1 cellular context compared by ENCODE assay signal in the genomic region with DNA sequence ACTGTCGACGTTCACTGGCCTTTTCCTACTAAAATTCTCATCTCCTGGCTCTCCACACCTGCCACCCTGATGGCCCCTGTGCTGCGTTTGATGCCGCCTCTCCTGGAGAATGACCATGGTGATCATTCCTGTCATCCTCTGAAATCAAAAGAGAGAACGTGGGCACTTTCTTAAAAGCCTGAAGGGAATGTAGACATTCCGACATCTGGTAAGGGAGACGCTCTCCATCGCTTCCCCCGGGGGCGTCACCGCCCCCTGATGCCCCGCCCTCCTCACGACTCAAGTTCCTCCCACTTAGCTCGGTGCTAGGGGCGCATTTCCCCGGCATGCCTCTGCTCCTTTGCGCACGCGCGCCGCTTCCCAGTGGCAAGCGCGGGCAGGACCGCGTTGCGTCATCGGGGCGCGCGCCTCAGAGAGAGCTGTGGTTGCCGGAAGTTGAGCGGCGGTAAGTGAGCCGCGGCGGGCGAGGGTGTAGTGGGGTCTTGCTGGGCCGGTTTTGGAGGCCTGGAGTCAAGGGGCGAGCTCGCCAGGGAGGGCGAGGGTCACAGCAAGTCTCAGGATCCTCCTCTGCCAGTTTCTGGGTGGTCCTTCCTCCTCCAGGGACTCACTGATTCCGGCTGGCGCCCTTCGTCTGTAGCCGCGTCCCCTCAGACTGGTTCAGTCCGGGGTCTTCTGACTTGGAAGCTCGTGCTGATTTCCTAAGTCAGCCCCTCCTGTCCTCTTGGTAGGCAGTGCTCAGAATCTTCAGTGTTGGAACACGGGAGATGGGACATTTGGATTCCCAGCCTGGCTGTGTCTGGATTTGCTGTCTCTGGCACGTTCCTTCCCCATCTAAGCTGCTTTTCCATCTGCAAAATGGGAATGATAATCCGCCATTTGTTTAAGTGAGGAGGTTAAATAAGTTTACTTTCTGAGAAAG.
A peak's percentile ranks its signal among the peaks of the same experiment; 100 is the strongest.
TF ChIP-seq lines count a peak whose summit lies in the region.

A gene with protein sequence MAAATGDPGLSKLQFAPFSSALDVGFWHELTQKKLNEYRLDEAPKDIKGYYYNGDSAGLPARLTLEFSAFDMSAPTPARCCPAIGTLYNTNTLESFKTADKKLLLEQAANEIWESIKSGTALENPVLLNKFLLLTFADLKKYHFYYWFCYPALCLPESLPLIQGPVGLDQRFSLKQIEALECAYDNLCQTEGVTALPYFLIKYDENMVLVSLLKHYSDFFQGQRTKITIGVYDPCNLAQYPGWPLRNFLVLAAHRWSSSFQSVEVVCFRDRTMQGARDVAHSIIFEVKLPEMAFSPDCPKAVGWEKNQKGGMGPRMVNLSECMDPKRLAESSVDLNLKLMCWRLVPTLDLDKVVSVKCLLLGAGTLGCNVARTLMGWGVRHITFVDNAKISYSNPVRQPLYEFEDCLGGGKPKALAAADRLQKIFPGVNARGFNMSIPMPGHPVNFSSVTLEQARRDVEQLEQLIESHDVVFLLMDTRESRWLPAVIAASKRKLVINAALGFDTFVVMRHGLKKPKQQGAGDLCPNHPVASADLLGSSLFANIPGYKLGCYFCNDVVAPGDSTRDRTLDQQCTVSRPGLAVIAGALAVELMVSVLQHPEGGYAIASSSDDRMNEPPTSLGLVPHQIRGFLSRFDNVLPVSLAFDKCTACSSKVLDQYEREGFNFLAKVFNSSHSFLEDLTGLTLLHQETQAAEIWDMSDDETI (plus strand): TSS at position 412 of the 919 bp plus-strand sequence. CDS start 26,299 bp downstream, outside the sequence.

TF ChIP-seq in K562, 482 proteins besides CTCF, POLR2A, EP300 and RAD21 (continued from another document and continues in another):
- TF ChIP-seq, protein P1, sequence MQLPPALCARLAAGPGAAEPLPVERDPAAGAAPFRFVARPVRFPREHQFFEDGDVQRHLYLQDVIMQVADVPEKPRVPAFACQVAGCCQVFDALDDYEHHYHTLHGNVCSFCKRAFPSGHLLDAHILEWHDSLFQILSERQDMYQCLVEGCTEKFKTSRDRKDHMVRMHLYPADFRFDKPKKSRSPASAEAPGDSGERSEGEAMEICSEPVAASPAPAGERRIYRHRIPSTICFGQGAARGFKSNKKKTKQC (CRISPR knock-in tag; IDR thresholded peaks at IDR 0.05), result peak; percentile 92
- TF ChIP-seq NFE2L1 (tag; IDR thresholded peaks at IDR 0.05; ENCODE audit: borderline replicate concordance, low read depth) (no peak), NFE2 (IDR thresholded peaks at IDR 0.05; ENCODE audit: low read depth) (no peak), TGIF2 (CRISPR knock-in tag; IDR thresholded peaks at IDR 0.05) (no peak; the same call in 1 of the 2 replicates), POU5F1 (IDR thresholded peaks at IDR 0.05; ENCODE audit: borderline replicate concordance, low read depth, low read length, partially characterized antibody) (peak; percentile 38), ZNF184 (CRISPR knock-in tag; IDR thresholded peaks at IDR 0.05) (no peak), HMGN3 (IDR thresholded peaks at IDR 0.05; ENCODE audit: borderline replicate concordance, extremely low read depth, insufficient read length, low read depth, low read length) (no peak), CREBBP (IDR thresholded peaks at IDR 0.05; ENCODE audit: low read depth, low read length) (no peak), CCNT2 (IDR thresholded peaks at IDR 0.05; ENCODE audit: borderline replicate concordance, extremely low read depth, insufficient read length, low read depth, low read length) (peak; percentile 81), PHB2 (IDR thresholded peaks at IDR 0.05; ENCODE audit: low read depth) (no peak; the same call in 1 of the 2 replicates), ZNF253 (CRISPR knock-in tag; conservative IDR thresholded peaks at IDR 0.05) (no peak), NEUROD1 (IDR thresholded peaks at IDR 0.05; ENCODE audit: borderline replicate concordance, low read depth, low read length, partially characterized antibody) (peak; percentile 64)
- TF ChIP-seq, protein P2, sequence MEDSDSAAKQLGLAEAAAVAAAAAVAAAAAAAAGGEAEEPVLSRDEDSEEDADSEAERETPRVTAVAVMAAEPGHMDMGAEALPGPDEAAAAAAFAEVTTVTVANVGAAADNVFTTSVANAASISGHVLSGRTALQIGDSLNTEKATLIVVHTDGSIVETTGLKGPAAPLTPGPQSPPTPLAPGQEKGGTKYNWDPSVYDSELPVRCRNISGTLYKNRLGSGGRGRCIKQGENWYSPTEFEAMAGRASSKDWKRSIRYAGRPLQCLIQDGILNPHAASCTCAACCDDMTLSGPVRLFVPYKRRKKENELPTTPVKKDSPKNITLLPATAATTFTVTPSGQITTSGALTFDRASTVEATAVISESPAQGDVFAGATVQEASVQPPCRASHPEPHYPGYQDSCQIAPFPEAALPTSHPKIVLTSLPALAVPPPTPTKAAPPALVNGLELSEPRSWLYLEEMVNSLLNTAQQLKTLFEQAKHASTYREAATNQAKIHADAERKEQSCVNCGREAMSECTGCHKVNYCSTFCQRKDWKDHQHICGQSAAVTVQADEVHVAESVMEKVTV (CRISPR knock-in tag; IDR thresholded peaks at IDR 0.05), result no peak
- TF ChIP-seq, protein P3, sequence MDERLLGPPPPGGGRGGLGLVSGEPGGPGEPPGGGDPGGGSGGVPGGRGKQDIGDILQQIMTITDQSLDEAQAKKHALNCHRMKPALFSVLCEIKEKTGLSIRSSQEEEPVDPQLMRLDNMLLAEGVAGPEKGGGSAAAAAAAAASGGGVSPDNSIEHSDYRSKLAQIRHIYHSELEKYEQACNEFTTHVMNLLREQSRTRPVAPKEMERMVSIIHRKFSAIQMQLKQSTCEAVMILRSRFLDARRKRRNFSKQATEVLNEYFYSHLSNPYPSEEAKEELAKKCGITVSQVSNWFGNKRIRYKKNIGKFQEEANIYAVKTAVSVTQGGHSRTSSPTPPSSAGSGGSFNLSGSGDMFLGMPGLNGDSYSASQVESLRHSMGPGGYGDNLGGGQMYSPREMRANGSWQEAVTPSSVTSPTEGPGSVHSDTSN (CRISPR knock-in tag; IDR thresholded peaks at IDR 0.05; ENCODE audit: low read depth), result no peak
- TF ChIP-seq, protein P3 (tag; conservative IDR thresholded peaks at IDR 0.05; ENCODE audit: low read depth), result no peak
- TF ChIP-seq, protein P4, sequence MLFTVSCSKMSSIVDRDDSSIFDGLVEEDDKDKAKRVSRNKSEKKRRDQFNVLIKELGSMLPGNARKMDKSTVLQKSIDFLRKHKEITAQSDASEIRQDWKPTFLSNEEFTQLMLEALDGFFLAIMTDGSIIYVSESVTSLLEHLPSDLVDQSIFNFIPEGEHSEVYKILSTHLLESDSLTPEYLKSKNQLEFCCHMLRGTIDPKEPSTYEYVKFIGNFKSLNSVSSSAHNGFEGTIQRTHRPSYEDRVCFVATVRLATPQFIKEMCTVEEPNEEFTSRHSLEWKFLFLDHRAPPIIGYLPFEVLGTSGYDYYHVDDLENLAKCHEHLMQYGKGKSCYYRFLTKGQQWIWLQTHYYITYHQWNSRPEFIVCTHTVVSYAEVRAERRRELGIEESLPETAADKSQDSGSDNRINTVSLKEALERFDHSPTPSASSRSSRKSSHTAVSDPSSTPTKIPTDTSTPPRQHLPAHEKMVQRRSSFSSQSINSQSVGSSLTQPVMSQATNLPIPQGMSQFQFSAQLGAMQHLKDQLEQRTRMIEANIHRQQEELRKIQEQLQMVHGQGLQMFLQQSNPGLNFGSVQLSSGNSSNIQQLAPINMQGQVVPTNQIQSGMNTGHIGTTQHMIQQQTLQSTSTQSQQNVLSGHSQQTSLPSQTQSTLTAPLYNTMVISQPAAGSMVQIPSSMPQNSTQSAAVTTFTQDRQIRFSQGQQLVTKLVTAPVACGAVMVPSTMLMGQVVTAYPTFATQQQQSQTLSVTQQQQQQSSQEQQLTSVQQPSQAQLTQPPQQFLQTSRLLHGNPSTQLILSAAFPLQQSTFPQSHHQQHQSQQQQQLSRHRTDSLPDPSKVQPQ (CRISPR knock-in tag; IDR thresholded peaks at IDR 0.05; ENCODE audit: borderline replicate concordance), result no peak
- TF ChIP-seq, protein P5, sequence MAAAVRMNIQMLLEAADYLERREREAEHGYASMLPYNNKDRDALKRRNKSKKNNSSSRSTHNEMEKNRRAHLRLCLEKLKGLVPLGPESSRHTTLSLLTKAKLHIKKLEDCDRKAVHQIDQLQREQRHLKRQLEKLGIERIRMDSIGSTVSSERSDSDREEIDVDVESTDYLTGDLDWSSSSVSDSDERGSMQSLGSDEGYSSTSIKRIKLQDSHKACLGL (CRISPR knock-in tag; IDR thresholded peaks at IDR 0.05; ENCODE audit: borderline replicate concordance, poor library complexity, severe bottlenecking), result no peak
- TF ChIP-seq, protein P6, sequence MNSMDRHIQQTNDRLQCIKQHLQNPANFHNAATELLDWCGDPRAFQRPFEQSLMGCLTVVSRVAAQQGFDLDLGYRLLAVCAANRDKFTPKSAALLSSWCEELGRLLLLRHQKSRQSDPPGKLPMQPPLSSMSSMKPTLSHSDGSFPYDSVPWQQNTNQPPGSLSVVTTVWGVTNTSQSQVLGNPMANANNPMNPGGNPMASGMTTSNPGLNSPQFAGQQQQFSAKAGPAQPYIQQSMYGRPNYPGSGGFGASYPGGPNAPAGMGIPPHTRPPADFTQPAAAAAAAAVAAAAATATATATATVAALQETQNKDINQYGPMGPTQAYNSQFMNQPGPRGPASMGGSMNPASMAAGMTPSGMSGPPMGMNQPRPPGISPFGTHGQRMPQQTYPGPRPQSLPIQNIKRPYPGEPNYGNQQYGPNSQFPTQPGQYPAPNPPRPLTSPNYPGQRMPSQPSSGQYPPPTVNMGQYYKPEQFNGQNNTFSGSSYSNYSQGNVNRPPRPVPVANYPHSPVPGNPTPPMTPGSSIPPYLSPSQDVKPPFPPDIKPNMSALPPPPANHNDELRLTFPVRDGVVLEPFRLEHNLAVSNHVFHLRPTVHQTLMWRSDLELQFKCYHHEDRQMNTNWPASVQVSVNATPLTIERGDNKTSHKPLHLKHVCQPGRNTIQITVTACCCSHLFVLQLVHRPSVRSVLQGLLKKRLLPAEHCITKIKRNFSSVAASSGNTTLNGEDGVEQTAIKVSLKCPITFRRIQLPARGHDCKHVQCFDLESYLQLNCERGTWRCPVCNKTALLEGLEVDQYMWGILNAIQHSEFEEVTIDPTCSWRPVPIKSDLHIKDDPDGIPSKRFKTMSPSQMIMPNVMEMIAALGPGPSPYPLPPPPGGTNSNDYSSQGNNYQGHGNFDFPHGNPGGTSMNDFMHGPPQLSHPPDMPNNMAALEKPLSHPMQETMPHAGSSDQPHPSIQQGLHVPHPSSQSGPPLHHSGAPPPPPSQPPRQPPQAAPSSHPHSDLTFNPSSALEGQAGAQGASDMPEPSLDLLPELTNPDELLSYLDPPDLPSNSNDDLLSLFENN (IDR thresholded peaks at IDR 0.05; ENCODE audit: low read depth in 2 of 2, low read length in 2 of 2), result no peak
- TF ChIP-seq, protein P7, sequence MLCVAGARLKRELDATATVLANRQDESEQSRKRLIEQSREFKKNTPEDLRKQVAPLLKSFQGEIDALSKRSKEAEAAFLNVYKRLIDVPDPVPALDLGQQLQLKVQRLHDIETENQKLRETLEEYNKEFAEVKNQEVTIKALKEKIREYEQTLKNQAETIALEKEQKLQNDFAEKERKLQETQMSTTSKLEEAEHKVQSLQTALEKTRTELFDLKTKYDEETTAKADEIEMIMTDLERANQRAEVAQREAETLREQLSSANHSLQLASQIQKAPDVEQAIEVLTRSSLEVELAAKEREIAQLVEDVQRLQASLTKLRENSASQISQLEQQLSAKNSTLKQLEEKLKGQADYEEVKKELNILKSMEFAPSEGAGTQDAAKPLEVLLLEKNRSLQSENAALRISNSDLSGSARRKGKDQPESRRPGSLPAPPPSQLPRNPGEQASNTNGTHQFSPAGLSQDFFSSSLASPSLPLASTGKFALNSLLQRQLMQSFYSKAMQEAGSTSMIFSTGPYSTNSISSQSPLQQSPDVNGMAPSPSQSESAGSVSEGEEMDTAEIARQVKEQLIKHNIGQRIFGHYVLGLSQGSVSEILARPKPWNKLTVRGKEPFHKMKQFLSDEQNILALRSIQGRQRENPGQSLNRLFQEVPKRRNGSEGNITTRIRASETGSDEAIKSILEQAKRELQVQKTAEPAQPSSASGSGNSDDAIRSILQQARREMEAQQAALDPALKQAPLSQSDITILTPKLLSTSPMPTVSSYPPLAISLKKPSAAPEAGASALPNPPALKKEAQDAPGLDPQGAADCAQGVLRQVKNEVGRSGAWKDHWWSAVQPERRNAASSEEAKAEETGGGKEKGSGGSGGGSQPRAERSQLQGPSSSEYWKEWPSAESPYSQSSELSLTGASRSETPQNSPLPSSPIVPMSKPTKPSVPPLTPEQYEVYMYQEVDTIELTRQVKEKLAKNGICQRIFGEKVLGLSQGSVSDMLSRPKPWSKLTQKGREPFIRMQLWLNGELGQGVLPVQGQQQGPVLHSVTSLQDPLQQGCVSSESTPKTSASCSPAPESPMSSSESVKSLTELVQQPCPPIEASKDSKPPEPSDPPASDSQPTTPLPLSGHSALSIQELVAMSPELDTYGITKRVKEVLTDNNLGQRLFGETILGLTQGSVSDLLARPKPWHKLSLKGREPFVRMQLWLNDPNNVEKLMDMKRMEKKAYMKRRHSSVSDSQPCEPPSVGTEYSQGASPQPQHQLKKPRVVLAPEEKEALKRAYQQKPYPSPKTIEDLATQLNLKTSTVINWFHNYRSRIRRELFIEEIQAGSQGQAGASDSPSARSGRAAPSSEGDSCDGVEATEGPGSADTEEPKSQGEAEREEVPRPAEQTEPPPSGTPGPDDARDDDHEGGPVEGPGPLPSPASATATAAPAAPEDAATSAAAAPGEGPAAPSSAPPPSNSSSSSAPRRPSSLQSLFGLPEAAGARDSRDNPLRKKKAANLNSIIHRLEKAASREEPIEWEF (CRISPR knock-in tag; IDR thresholded peaks at IDR 0.05), result no peak
